In the genomic region with DNA sequence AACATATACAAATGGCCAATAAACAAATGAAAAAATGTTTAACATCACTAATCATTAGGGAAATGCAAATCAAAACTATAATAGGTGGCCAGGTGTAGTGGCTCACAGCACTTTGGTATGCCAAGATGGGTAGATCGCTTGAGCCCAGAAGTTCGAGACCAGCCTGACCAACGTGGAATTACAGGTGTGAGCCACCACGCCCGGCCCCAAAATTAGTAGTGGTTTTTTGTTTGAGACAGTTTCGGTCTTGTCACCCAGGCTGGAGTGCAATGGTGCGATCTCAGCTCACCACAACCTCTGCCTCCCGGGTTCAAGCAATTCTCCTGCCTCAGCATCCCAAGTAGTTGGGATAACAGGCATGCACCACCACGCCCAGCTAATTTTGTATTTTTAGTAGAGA, we compare ENCODE assay signal across 8 cellular contexts. TPM values are rescaled to one million over a fixed set of nuclear protein-coding genes. Genes with fewer than 3 reads are reported as not detected.
"Had no signal": no experiment of that assay in that cellular context is flagged by ENCODE, and none has a peak within 500 bp of the region (broad histone marks: within the 10 kb centered on the region; RNA-seq: fewer than 3 reads in every experiment).

No MANE protein-coding gene starts in this region.

RNA-seq across cellular contexts. Expression of a gene that starts 37.6 kb away (rescaled TPM):
- total RNA-seq: activated naive CD8-positive, alpha-beta T cell treated with anti-CD3 and anti-CD28 coated beads, Interleukin-2, amount 10 ng/mL, durations not matched to agents 7 days and 5 days; adrenal gland; aorta; ascending aorta; body of pancreas; bronchial epithelial cell; cardiac septum; cerebellum had no signal
